ENCODE assay signal across 27 cellular contexts in the genomic region with DNA sequence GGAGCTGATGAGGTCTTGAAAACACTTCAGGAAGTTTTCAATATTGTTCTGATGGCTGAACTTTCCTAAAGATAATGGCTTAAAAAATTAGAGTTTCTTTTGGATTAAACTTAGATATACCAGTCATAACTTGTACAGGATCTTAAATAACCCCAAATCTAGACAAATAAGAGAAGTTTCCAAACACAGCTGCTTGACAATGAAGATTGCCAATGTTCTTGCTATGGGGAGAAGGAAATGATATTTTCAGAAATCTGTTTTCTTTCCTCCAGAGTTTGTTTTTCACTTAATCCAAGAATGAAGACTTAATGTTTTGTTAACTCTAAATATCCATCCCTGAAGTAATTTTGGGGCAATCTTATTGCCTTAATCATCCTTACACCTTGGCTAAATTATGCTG. TPM values are rescaled to one million over a fixed set of nuclear protein-coding genes. Genes with fewer than 3 reads are reported as not detected.
DNase-seq lines count a peak whose midpoint lies in the region; ATAC-seq and TF ChIP-seq lines count a peak whose summit lies in the region.
"Had no signal": no experiment of that assay in that cellular context is flagged by ENCODE, and none has a peak within 500 bp of the region (broad histone marks: within the 10 kb centered on the region; RNA-seq: fewer than 3 reads in every experiment).

No MANE protein-coding gene starts in this region.

- H3K27ac Mint-ChIP-seq in osteocyte (ENCODE audit: unreplicated experiment): peak overlapping the region; percentile 70
- H3K27ac Mint-ChIP-seq: activated CD4-positive, alpha-beta T cell treated with anti-CD3 and anti-CD28 coated beads, Interleukin-2, amount 10 ng/mL, durations not matched to agents 24 days and 14 days; activated naive CD8-positive, alpha-beta T cell treated with anti-CD3 and anti-CD28 coated beads for 36 hours; CD4-positive, CD25-positive, alpha-beta regulatory T cell; GM23338; WTC11 had no signal

- H2AFZ ChIP-seq in osteoblast (ENCODE audit: low read length): no peak overlapping the region
- H2AFZ ChIP-seq: GM23338 had no signal

- H3K27me3 Mint-ChIP-seq in osteocyte (ENCODE audit: unreplicated experiment): no peaks in the 10 kb centered on the region
- H3K27me3 Mint-ChIP-seq: activated naive CD8-positive, alpha-beta T cell treated with anti-CD3 and anti-CD28 coated beads for 36 hours; CD4-positive, CD25-positive, alpha-beta regulatory T cell had no signal

- no peaks in the 10 kb centered on the region for H3K9me3 ChIP-seq in Peyer's patch
- peaks cover 0 to 2% (median 0%) of the 10 kb centered on the region in 11 donors for H3K9me3 ChIP-seq in heart right ventricle
- no peaks in the 10 kb centered on the region for H3K9me3 ChIP-seq in thoracic aorta
- H3K9me3 ChIP-seq in osteoblast (ENCODE audit: low read depth, low read length): no peaks in the 10 kb centered on the region
- H3K9me3 ChIP-seq: A549, pancreas, SJSA1, vagina had no signal

- TF ChIP-seq CTCF in Peyer's patch (IDR thresholded peaks at IDR 0.05): no peak
- TF ChIP-seq CTCF in heart right ventricle (IDR thresholded peaks at IDR 0.05): no peak
- TF ChIP-seq CTCF in osteocyte (IDR thresholded peaks at IDR 0.05): no peak
- no peak for TF ChIP-seq CTCF in thoracic aorta (IDR thresholded peaks at IDR 0.05)
- TF ChIP-seq CTCF in osteoblast (IDR thresholded peaks at IDR 0.05; ENCODE audit: extremely low read depth, low read depth, low read length): no peak

- H4K20me1 ChIP-seq in osteoblast (ENCODE audit: insufficient read depth, low read length): no peaks in the 10 kb centered on the region

- H3K4me2 ChIP-seq in osteoblast (ENCODE audit: insufficient read depth, low read length): no peak overlapping the region
- H3K4me2 ChIP-seq: A549, GM23338 had no signal

- no peak overlapping the region for H3K4me3 Mint-ChIP-seq in osteocyte (ENCODE audit: unreplicated experiment)
- H3K4me3 Mint-ChIP-seq: activated CD4-positive, alpha-beta T cell treated with anti-CD3 and anti-CD28 coated beads, Interleukin-2, amount 10 ng/mL, durations not matched to agents 24 days and 14 days; activated naive CD8-positive, alpha-beta T cell treated with anti-CD3 and anti-CD28 coated beads for 36 hours; CD4-positive, CD25-positive, alpha-beta regulatory T cell; GM23338; WTC11 had no signal

- H3K9me3 Mint-ChIP-seq in osteocyte (ENCODE audit: unreplicated experiment): no peaks in the 10 kb centered on the region
- H3K9me3 Mint-ChIP-seq: activated CD4-positive, alpha-beta T cell treated with anti-CD3 and anti-CD28 coated beads, Interleukin-2, amount 10 ng/mL, durations not matched to agents 24 days and 14 days; activated naive CD8-positive, alpha-beta T cell treated with anti-CD3 and anti-CD28 coated beads for 36 hours; CD4-positive, CD25-positive, alpha-beta regulatory T cell; GM23338; WTC11 had no signal

- H3K27me3 ChIP-seq in Peyer's patch (no peaks in the 10 kb centered on the region), heart right ventricle (no peaks in the 10 kb centered on the region), thoracic aorta (replicated peaks; ENCODE audit: insufficient read depth) (no peaks in the 10 kb centered on the region), osteoblast (ENCODE audit: insufficient read depth, low read length) (no peaks in the 10 kb centered on the region)
- H3K27me3 ChIP-seq: pancreas, SJSA1, vagina had no signal

- no peaks in the 10 kb centered on the region for H3K36me3 Mint-ChIP-seq in osteocyte (ENCODE audit: unreplicated experiment)
- H3K36me3 Mint-ChIP-seq: activated naive CD8-positive, alpha-beta T cell treated with anti-CD3 and anti-CD28 coated beads for 36 hours; CD4-positive, CD25-positive, alpha-beta regulatory T cell; WTC11 had no signal

- H3K36me3 ChIP-seq in Peyer's patch (no peaks in the 10 kb centered on the region), heart right ventricle (no peaks in the 10 kb centered on the region), thoracic aorta (no peaks in the 10 kb centered on the region), osteoblast (ENCODE audit: insufficient read depth, low read length) (no peaks in the 10 kb centered on the region)
- H3K36me3 ChIP-seq: pancreas, SJSA1, vagina had no signal

- ATAC-seq in heart right ventricle (peak in 5 of 8 donors; percentile 27 to 63 (median 32)), thoracic aorta (ENCODE audit: insufficient number of reproducible peaks, low FRiP score, low read depth) (no peak), HG02970 (IDR thresholded peaks at IDR 0.05; ENCODE audit: low FRiP score, unreplicated experiment) (no peak), GM21381 (IDR thresholded peaks at IDR 0.05; ENCODE audit: unreplicated experiment) (no peak)

- H3K27ac ChIP-seq in Peyer's patch: peak overlapping the region in 3 of 4 donors; percentile 6 to 65 (median 15)
- peak overlapping the region; percentile 46 to 86 (median 71) for H3K27ac ChIP-seq in heart right ventricle
- H3K27ac ChIP-seq in thoracic aorta: peak overlapping the region; percentile 4 to 41
- H3K27ac ChIP-seq in osteoblast (ENCODE audit: low read depth, low read length): no peak overlapping the region
- H3K27ac ChIP-seq: A549, pancreas, SJSA1, vagina had no signal

- no peaks in the 10 kb centered on the region for H3K79me2 ChIP-seq in osteoblast (ENCODE audit: insufficient read depth, low read length)

- H3K4me3 ChIP-seq in Peyer's patch (no peak overlapping the region), heart right ventricle (no peak overlapping the region), thoracic aorta (no peak overlapping the region), osteoblast (ENCODE audit: insufficient read depth, low read length) (no peak overlapping the region)
- H3K4me3 ChIP-seq: A549, GM23338, pancreas, SJSA1, vagina had no signal

- TF ChIP-seq POLR2A in Peyer's patch (IDR thresholded peaks at IDR 0.05): no peak

- DNase-seq in Peyer's patch (no peak), heart right ventricle (no peak), osteocyte (ENCODE audit: extremely low spot score, unreplicated experiment) (no peak), thoracic aorta (ENCODE audit: low spot score) (no peak), SIG-M5 treated with dmso at 0.1 percent for 504 hours (lab: John Stamatoyannopoulos, UW; ENCODE audit: unreplicated experiment) (no peak), osteoblast (ENCODE audit: insufficient read length, low spot score, missing footprints) (no peak)
- DNase-seq: activated CD4-positive, alpha-beta T cell treated with anti-CD3 and anti-CD28 coated beads, Interleukin-2, amount 10 ng/mL, durations not matched to agents 24 days and 14 days; activated effector memory CD4-positive, alpha-beta T cell treated with anti-CD3 and anti-CD28 coated beads, Interleukin-2, amount 50 U/mL, for 16 hours; activated naive CD8-positive, alpha-beta T cell treated with anti-CD3 and anti-CD28 coated beads for 36 hours; activated T-cell treated with anti-CD3 and anti-CD28 coated beads, Interleukin-2, amount 50 U/mL, for 1 hour; AML-193; aorta; CD4-positive, CD25-positive, alpha-beta regulatory T cell; DND-41; effector CD8-positive, alpha-beta T cell; GF-D8; glutamatergic neuron; NCI-H446; stimulated activated CD4-positive, alpha-beta T cell treated with anti-CD3 and anti-CD28 coated beads, Interleukin-4, amount 100 ng/mL, for 1 hour had no signal

- H3K4me1 ChIP-seq in Peyer's patch: no peaks in the 10 kb centered on the region
- peaks cover 6 to 49% (median 23%) of the 10 kb centered on the region in 9 donors for H3K4me1 ChIP-seq in heart right ventricle
- H3K4me1 ChIP-seq in thoracic aorta (ENCODE audit: control insufficient read depth in 1 of 2, low read depth in 2 of 2): peaks cover 0 to 16% of the 10 kb centered on the region in 2 donors
- H3K4me1 ChIP-seq in osteoblast (ENCODE audit: insufficient read depth, low read length): peaks cover 12% of the 10 kb centered on the region
- H3K4me1 ChIP-seq: A549, pancreas, SJSA1 had no signal

- peaks cover 29% of the 10 kb centered on the region for H3K4me1 Mint-ChIP-seq in osteocyte (ENCODE audit: unreplicated experiment)
- H3K4me1 Mint-ChIP-seq: activated CD4-positive, alpha-beta T cell treated with anti-CD3 and anti-CD28 coated beads, Interleukin-2, amount 10 ng/mL, durations not matched to agents 24 days and 14 days; GM23338; WTC11 had no signal

- intact Hi-C loops in heart right ventricle (cut with DNase I): no loop called here

RNA-seq across cellular contexts. Expression of gene SPTBN1, which starts 54.5 kb away (rescaled TPM):
- 100 to 1,000 TPM; 171 to 293 (median 247) TPM for total RNA-seq in Peyer's patch
- 100 to 1,000 TPM; 366 to 643 (median 507) TPM for total RNA-seq in heart right ventricle
- polyA plus RNA-seq in heart right ventricle: 100 to 1,000 TPM in 1 of 2 donors, 10 to 100 TPM in 1; 91.1 to 142 TPM
- 248 and 251 TPM in 2 replicates for total RNA-seq in osteocyte
- 100 to 1,000 TPM; 415 to 524 TPM for total RNA-seq in thoracic aorta
- total RNA-seq in osteoblast: 249 and 250 TPM in 2 replicates

Comparison
In these comparisons a context has a peak if more than half of its experiments do, and no peak if none do; other contexts are left out.
1. ATAC-seq: peak in heart right ventricle (5 of 8); none in thoracic aorta (single experiment), HG02970 (single experiment) and GM21381 (single experiment).